Comparison of ENCODE assay signal across 15 cellular contexts in the genomic region with DNA sequence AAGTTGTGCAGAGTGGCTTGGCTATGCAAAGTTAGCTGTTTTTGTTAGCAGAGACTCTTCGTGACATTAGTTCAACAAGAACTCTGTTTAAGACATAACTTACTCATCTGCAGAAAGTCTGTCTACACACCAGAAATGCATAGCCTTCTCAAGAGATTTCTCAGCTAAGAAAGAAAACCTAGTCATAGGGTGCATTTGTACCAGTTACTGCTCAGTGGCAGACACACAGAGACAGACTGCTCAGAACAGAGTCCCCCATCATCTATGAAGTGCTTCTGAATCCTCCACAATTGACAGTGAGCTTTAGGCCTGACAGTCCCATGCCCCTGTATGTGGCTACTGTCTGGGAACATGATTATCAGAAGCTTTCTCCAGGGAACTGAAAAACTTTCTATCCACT.
"Had no signal": no experiment of that assay in that cellular context is flagged by ENCODE, and none has a peak within 500 bp of the region (broad histone marks: within the 10 kb centered on the region; RNA-seq: fewer than 3 reads in every experiment).

No MANE protein-coding gene starts in this region.

- H3K4me3 Mint-ChIP-seq: activated CD4-positive, alpha-beta T cell treated with anti-CD3 and anti-CD28 coated beads, Interleukin-2, amount 10 ng/mL, durations not matched to agents 24 days and 14 days; activated naive CD4-positive, alpha-beta T cell treated with anti-CD3 and anti-CD28 coated beads, Interleukin-2, amount 10 ng/mL, durations not matched to agents 7 days and 5 days; type B pancreatic cell had no signal

- H3K9me3 ChIP-seq: heart right ventricle, left lung, ovary had no signal

- H3K27me3 ChIP-seq: heart right ventricle, left lung, ovary had no signal

- H3K4me3 ChIP-seq: heart right ventricle, left lung, ovary had no signal

- H3K27ac Mint-ChIP-seq: activated CD4-positive, alpha-beta T cell treated with anti-CD3 and anti-CD28 coated beads, Interleukin-2, amount 10 ng/mL, durations not matched to agents 24 days and 14 days; activated naive CD4-positive, alpha-beta T cell treated with anti-CD3 and anti-CD28 coated beads, Interleukin-2, amount 10 ng/mL, durations not matched to agents 7 days and 5 days; activated T-helper 2 cell treated with anti-CD3 and anti-CD28 coated beads, Interferon-gamma antibody, Interleukin-2, Interleukin-4, amounts not matched to agents 10 μg/mL and 5 μg/mL and 100 μg/mL, durations not matched to agents 14 hours and 24 hours and 36 hours; type B pancreatic cell had no signal

- H3K36me3 Mint-ChIP-seq: activated naive CD4-positive, alpha-beta T cell treated with anti-CD3 and anti-CD28 coated beads, Interleukin-2, amount 10 ng/mL, durations not matched to agents 7 days and 5 days had no signal

- H3K9me3 Mint-ChIP-seq: activated CD4-positive, alpha-beta T cell treated with anti-CD3 and anti-CD28 coated beads, Interleukin-2, amount 10 ng/mL, durations not matched to agents 24 days and 14 days; activated T-helper 2 cell treated with anti-CD3 and anti-CD28 coated beads, Interferon-gamma antibody, Interleukin-2, Interleukin-4, amounts not matched to agents 10 μg/mL and 5 μg/mL and 100 μg/mL, durations not matched to agents 14 hours and 24 hours and 36 hours had no signal

- ATAC-seq: heart right ventricle, left lung had no signal

- H3K27me3 Mint-ChIP-seq: activated CD4-positive, alpha-beta T cell treated with anti-CD3 and anti-CD28 coated beads, Interleukin-2, amount 10 ng/mL, durations not matched to agents 24 days and 14 days; type B pancreatic cell had no signal

- H3K36me3 ChIP-seq: heart right ventricle, left lung, ovary, WERI-Rb-1 had no signal

- H3K27ac ChIP-seq: heart right ventricle, left lung, ovary, WERI-Rb-1 had no signal

- DNase-seq: activated CD4-positive, alpha-beta T cell treated with anti-CD3 and anti-CD28 coated beads, Interleukin-2, amount 10 ng/mL, durations not matched to agents 24 days and 14 days; activated CD8-positive, alpha-beta memory T cell treated with anti-CD3 and anti-CD28 coated beads for 24 hours; activated naive CD4-positive, alpha-beta T cell treated with anti-CD3 and anti-CD28 coated beads, Interleukin-2, amount 10 ng/mL, durations not matched to agents 7 days and 5 days; central memory CD4-positive, alpha-beta T cell; cortex of kidney; effector memory CD4-positive, alpha-beta T cell; heart right ventricle; left lung; mesenchymal stem cell; retina; stimulated activated CD4-positive, alpha-beta T cell treated with anti-CD3 and anti-CD28 coated beads, Interleukin-4, amount 100 ng/mL, for 4 hours; WERI-Rb-1 had no signal
